In the genomic region with DNA sequence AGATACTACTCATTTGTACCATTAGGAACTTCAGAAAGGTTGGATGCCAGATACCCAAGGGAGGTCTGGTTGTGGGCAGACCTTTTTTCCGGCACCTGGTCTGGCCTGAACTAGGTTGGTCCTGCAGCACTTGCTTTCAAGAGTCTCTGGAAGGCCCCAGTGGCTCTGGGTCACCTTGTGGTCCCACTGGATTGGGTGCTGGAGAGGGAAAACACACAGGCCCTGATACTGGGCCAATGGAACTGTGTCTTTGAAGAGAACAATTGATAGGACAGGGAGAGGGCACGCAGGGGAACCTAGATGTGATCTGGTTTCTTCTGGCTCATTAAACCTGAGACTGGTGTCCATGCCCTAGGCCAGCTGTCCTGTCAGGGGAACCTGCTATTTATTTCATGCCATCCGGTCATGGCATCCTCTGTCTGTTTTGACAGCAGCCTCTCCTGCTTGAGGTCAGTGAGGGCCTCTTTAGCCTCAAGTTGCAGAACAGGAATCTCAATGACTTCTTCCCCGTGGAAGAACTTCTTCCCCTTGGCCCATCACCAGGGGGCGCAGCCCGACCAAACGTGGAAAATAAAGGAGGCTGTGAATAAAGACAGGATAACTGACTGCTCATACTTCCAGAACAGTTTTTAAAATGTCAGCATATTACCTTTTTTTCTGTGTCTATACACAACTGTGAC, we compare ENCODE assay signal across 1 cellular context.
TF ChIP-seq lines count a peak whose summit lies in the region.

No MANE protein-coding gene starts in this region.

TF ChIP-seq in IMR-90, 13 proteins besides CTCF, POLR2A, EP300 and RAD21 (continued from another document):
- TF ChIP-seq RCOR1 (IDR thresholded peaks at IDR 0.05; ENCODE audit: insufficient replicate concordance, low read length), result no peak
